21 cellular contexts compared by ENCODE assay signal in the genomic region with DNA sequence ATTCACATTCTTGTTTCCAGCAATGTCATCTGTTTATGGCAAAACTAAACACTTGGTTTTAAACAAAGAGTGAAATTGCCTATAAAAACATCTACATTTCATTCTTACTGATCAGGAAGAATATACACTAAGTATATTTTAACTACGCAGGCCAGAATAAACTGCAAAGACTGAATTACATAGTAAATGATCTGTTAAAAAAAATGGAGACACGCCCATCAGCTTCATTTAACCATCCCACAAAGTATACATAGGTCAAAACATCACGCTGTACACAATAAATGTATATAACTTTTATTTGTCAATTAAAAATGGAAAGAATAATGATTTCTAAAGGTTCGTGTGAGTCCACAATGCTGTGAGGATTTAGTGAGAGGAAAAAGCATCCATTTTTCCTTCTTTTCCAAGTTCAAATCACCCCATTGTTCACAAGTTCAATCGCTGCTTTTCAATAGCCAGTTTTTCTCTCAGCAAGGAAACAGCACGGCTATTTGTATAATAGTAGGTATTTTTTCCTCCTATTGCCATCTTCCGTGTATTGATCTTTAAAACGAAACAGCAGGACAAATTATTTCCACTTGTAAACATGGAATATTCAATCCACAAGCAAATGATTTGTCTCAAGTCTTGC. TPM values are rescaled to one million over a fixed set of nuclear protein-coding genes. Genes with fewer than 3 reads are reported as not detected.
"Had no signal": no experiment of that assay in that cellular context is flagged by ENCODE, and none has a peak within 500 bp of the region (broad histone marks: within the 10 kb centered on the region; RNA-seq: fewer than 3 reads in every experiment).

No MANE protein-coding gene starts in this region.

- H3K4me3 ChIP-seq: heart left ventricle, left ventricle myocardium inferior, transverse colon had no signal

- H3K27ac ChIP-seq: heart left ventricle, parathyroid adenoma, transverse colon had no signal

- H3K27ac Mint-ChIP-seq: activated CD4-positive, alpha-beta memory T cell treated with anti-CD3 and anti-CD28 coated beads for 36 hours; activated CD8-positive, alpha-beta memory T cell treated with anti-CD3 and anti-CD28 coated beads, Interleukin-2, amount 10 ng/mL, durations not matched to agents 7 days and 5 days; activated naive CD4-positive, alpha-beta T cell treated with anti-CD3 and anti-CD28 coated beads, Interleukin-2, amount 10 ng/mL, durations not matched to agents 7 days and 5 days; activated T-helper 2 cell treated with anti-CD3 and anti-CD28 coated beads, Interferon-gamma antibody, Interleukin-2, Interleukin-4, amounts not matched to agents 10 μg/mL and 5 μg/mL and 100 μg/mL, durations not matched to agents 14 hours and 24 hours and 36 hours; endodermal cell had no signal

- ATAC-seq: activated CD8-positive, alpha-beta memory T cell treated with anti-CD3 and anti-CD28 coated beads, Interleukin-2, amount 10 ng/mL, durations not matched to agents 7 days and 5 days; naive thymus-derived CD8-positive, alpha-beta T cell; stimulated activated naive B cell treated with anti-CD40 and anti-IgM and Interleukin-4, amounts not matched to agents 10 μg/mL and 1 μg/mL and 100 μg/mL, for 72 hours had no signal

- H2AFZ ChIP-seq: parathyroid adenoma had no signal

- DNase-seq: activated CD4-positive, alpha-beta memory T cell treated with anti-CD3 and anti-CD28 coated beads for 36 hours; activated CD4-positive, alpha-beta T cell treated with anti-CD3 and anti-CD28 coated beads for 1 hour; activated CD8-positive, alpha-beta memory T cell treated with anti-CD3 and anti-CD28 coated beads, Interleukin-2, amount 10 ng/mL, durations not matched to agents 7 days and 5 days; activated naive CD4-positive, alpha-beta T cell treated with anti-CD3 and anti-CD28 coated beads, Interleukin-2, amount 10 ng/mL, durations not matched to agents 7 days and 5 days; activated T-cell treated with anti-CD3 and anti-CD28 coated beads, Interleukin-2, amount 50 U/mL, for 1 hour; heart left ventricle; left ventricle myocardium inferior; naive thymus-derived CD8-positive, alpha-beta T cell; retina; stimulated activated CD4-positive, alpha-beta T cell treated with anti-CD3 and anti-CD28 coated beads, Interleukin-2, amount 100 ng/mL, for 48 hours; stimulated activated naive B cell treated with anti-CD40 and anti-IgM and Interleukin-4, amounts not matched to agents 10 μg/mL and 1 μg/mL and 100 μg/mL, for 72 hours; T1000; transverse colon had no signal

- H3K4me3 Mint-ChIP-seq: activated CD4-positive, alpha-beta memory T cell treated with anti-CD3 and anti-CD28 coated beads for 36 hours; activated CD8-positive, alpha-beta memory T cell treated with anti-CD3 and anti-CD28 coated beads, Interleukin-2, amount 10 ng/mL, durations not matched to agents 7 days and 5 days; activated naive CD4-positive, alpha-beta T cell treated with anti-CD3 and anti-CD28 coated beads, Interleukin-2, amount 10 ng/mL, durations not matched to agents 7 days and 5 days; endodermal cell; memory B cell had no signal

- H3K27me3 ChIP-seq: heart left ventricle, transverse colon had no signal

- H3K9me3 Mint-ChIP-seq: activated CD4-positive, alpha-beta memory T cell treated with anti-CD3 and anti-CD28 coated beads for 36 hours; activated naive CD4-positive, alpha-beta T cell treated with anti-CD3 and anti-CD28 coated beads, Interleukin-2, amount 10 ng/mL, durations not matched to agents 7 days and 5 days; activated T-helper 2 cell treated with anti-CD3 and anti-CD28 coated beads, Interferon-gamma antibody, Interleukin-2, Interleukin-4, amounts not matched to agents 10 μg/mL and 5 μg/mL and 100 μg/mL, durations not matched to agents 14 hours and 24 hours and 36 hours; endodermal cell; memory B cell; naive thymus-derived CD8-positive, alpha-beta T cell had no signal

- H3K27me3 Mint-ChIP-seq: activated CD4-positive, alpha-beta memory T cell treated with anti-CD3 and anti-CD28 coated beads for 36 hours; memory B cell; naive thymus-derived CD8-positive, alpha-beta T cell; stimulated activated naive B cell treated with anti-CD40 and anti-IgM and Interleukin-4, amounts not matched to agents 10 μg/mL and 1 μg/mL and 100 μg/mL, for 72 hours had no signal

RNA-seq across cellular contexts. Expression of a gene that starts 23.4 kb away (rescaled TPM):
- total RNA-seq: activated CD8-positive, alpha-beta memory T cell treated with anti-CD3 and anti-CD28 coated beads, Interleukin-2, amount 10 ng/mL, durations not matched to agents 7 days and 5 days; dermis microvascular lymphatic vessel endothelial cell; epithelial cell of proximal tubule; left ventricle myocardium inferior; mucosa of gallbladder; naive thymus-derived CD8-positive, alpha-beta T cell; transverse colon had no signal
- polyA plus RNA-seq: keratinocyte; naive thymus-derived CD8-positive, alpha-beta T cell had no signal
